Comparison of ENCODE assay signal across 7 cellular contexts in genomic region chr12:47306733-47307679, GRCh38.
A peak's percentile ranks its signal among the peaks of the same experiment; 100 is the strongest.
DNase-seq lines count a peak whose midpoint lies in the region; ATAC-seq and TF ChIP-seq lines count a peak whose summit lies in the region.
"Not testable (repeated sequence)": the region's sequence is repeated elsewhere in the genome, so short reads cannot be mapped to it uniquely, and the experiment has no call there.

No MANE protein-coding gene starts in this region.

- TF ChIP-seq CTCF in RWPE2 (IDR thresholded peaks at IDR 0.05; ENCODE audit: poor library complexity, severe bottlenecking), result not testable (repeated sequence)

- H3K27ac ChIP-seq in RWPE2 (ENCODE audit: poor library complexity, severe bottlenecking), result peak overlapping the region; percentile 25
- H3K27ac ChIP-seq in mucosa of rectum (ENCODE audit: low read depth in 2 of 2, low read length in 2 of 2), result not testable (repeated sequence)

- peaks cover 21% of the 10 kb centered on the region for H3K4me1 ChIP-seq in RWPE2 (ENCODE audit: insufficient read depth, poor library complexity, severe bottlenecking)
- H3K4me1 ChIP-seq in mucosa of rectum (ENCODE audit: control insufficient read depth in 2 of 2, insufficient read depth in 2 of 2, low read length in 2 of 2), result not testable (repeated sequence)

- H3K4me3 Mint-ChIP-seq in activated naive CD8-positive, alpha-beta T cell treated with anti-CD3 and anti-CD28 coated beads, Interleukin-2, amount 50 U/mL, for 24 hours, result peak overlapping the region; percentile 83

- H3K27me3 ChIP-seq in RWPE2 (ENCODE audit: insufficient read depth, poor library complexity, severe bottlenecking); mucosa of rectum (ENCODE audit: control insufficient read depth in 2 of 2, insufficient read depth in 2 of 2, low read length in 2 of 2): not testable (repeated sequence)

- H3K27ac Mint-ChIP-seq in activated naive CD8-positive, alpha-beta T cell treated with anti-CD3 and anti-CD28 coated beads, Interleukin-2, amount 50 U/mL, for 24 hours, result peak overlapping the region; percentile 96

- peaks cover 68% of the 10 kb centered on the region for H3K36me3 Mint-ChIP-seq in activated naive CD8-positive, alpha-beta T cell treated with anti-CD3 and anti-CD28 coated beads, Interleukin-2, amount 50 U/mL, for 24 hours (ENCODE audit: low read depth)

- not testable (repeated sequence) for H3K9me3 ChIP-seq in RWPE2 (ENCODE audit: severe bottlenecking); mucosa of rectum (ENCODE audit: control insufficient read depth in 2 of 2, low read length in 2 of 2)

- not testable (repeated sequence) for DNase-seq in RWPE2 (ENCODE audit: low spot score)
- DNase-seq in activated CD8-positive, alpha-beta memory T cell treated with anti-CD3 and anti-CD28 coated beads for 4 hours (ENCODE audit: low read depth in 2 of 2), result peak; percentile 33 to 53
- DNase-seq in activated naive CD8-positive, alpha-beta T cell treated with anti-CD3 and anti-CD28 coated beads, Interleukin-2, amount 50 U/mL, for 24 hours, result peak; percentile 73
- peak; percentile 46 to 67 (median 63) for DNase-seq in stimulated activated CD4-positive, alpha-beta T cell treated with anti-CD3 and anti-CD28 coated beads, TNF-alpha, amount 100 ng/mL, for 24 hours (ENCODE audit: low read depth in 3 of 3)

- peaks cover 88% of the 10 kb centered on the region for H3K4me1 Mint-ChIP-seq in activated naive CD8-positive, alpha-beta T cell treated with anti-CD3 and anti-CD28 coated beads, Interleukin-2, amount 50 U/mL, for 24 hours

- ATAC-seq in GM19351 (IDR thresholded peaks at IDR 0.05; ENCODE audit: unreplicated experiment) (peak; percentile 16), HG02981 (IDR thresholded peaks at IDR 0.05; ENCODE audit: unreplicated experiment) (peak; percentile 26)
- not testable (repeated sequence) for ATAC-seq in RWPE2 (ENCODE audit: low read depth); activated naive CD8-positive, alpha-beta T cell treated with anti-CD3 and anti-CD28 coated beads, Interleukin-2, amount 50 U/mL, for 24 hours

- peaks cover 60% of the 10 kb centered on the region for H3K9me3 Mint-ChIP-seq in activated naive CD8-positive, alpha-beta T cell treated with anti-CD3 and anti-CD28 coated beads, Interleukin-2, amount 50 U/mL, for 24 hours

- H3K36me3 ChIP-seq in RWPE2 (ENCODE audit: low read depth); mucosa of rectum (ENCODE audit: control insufficient read depth in 2 of 2, insufficient read depth in 2 of 2, low read length in 2 of 2): not testable (repeated sequence)

- H3K27me3 Mint-ChIP-seq in activated naive CD8-positive, alpha-beta T cell treated with anti-CD3 and anti-CD28 coated beads, Interleukin-2, amount 50 U/mL, for 24 hours, result not testable (repeated sequence)

- peak overlapping the region in 1 of 2 donors; percentile 35 for H3K9ac ChIP-seq in mucosa of rectum (ENCODE audit: low read depth in 1 of 2, low read length in 2 of 2)

- not testable (repeated sequence) for H3K4me3 ChIP-seq in RWPE2 (ENCODE audit: severe bottlenecking)
- H3K4me3 ChIP-seq in mucosa of rectum (ENCODE audit: low read length in 2 of 2), result peak overlapping the region; percentile 34 to 59
